In the genomic region with DNA sequence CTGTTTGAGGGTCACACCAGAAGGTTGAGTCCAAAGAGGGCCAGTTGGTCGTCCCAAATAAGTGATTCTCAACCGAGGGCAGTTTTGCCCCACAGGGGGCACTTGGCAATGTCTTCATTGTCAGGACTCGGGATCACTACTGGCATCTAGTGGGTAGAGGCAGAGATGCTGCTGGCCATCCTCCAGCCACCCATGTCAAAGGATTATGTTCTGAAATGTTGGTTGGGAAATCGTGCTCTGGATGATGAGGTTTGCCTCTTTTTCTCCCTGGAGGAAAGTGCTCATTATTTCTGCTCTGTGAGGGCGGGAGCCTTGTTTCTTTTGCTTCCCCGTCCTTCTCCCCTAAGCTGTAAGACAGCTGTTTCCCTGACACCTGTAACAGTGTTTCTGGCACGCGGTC, we compare ENCODE assay signal across 8 cellular contexts. TPM values are rescaled to one million over a fixed set of nuclear protein-coding genes. Genes with fewer than 3 reads are reported as not detected.
A peak's percentile ranks its signal among the peaks of the same experiment; 100 is the strongest.
DNase-seq lines count a peak whose midpoint lies in the region; ATAC-seq and TF ChIP-seq lines count a peak whose summit lies in the region.

No MANE protein-coding gene starts in this region.

- no peak overlapping the region for H3K4me3 Mint-ChIP-seq in activated naive CD4-positive, alpha-beta T cell treated with anti-CD3 and anti-CD28 coated beads, Interleukin-2, amount 50 U/mL, for 24 hours
- no peak overlapping the region for H3K4me3 Mint-ChIP-seq in activated T-helper 1 cell treated with anti-CD3 and anti-CD28 coated beads, Interleukin-12 subunit alpha, Interleukin-12 subunit beta, Interleukin-2, Interleukin-4 antibody, amounts not matched to agents 30 ng/mL and 10 ng/mL and 1 ng/mL, durations not matched to agents 14 hours and 24 hours and 36 hours

- H3K4me1 Mint-ChIP-seq in activated naive CD4-positive, alpha-beta T cell treated with anti-CD3 and anti-CD28 coated beads, Interleukin-2, amount 50 U/mL, for 24 hours, result peaks cover 33% of the 10 kb centered on the region
- peaks cover 21% of the 10 kb centered on the region for H3K4me1 Mint-ChIP-seq in activated T-helper 1 cell treated with anti-CD3 and anti-CD28 coated beads, Interleukin-12 subunit alpha, Interleukin-12 subunit beta, Interleukin-2, Interleukin-4 antibody, amounts not matched to agents 30 ng/mL and 10 ng/mL and 1 ng/mL, durations not matched to agents 14 hours and 24 hours and 36 hours (ENCODE audit: low read depth)

- peaks cover 2% of the 10 kb centered on the region for H3K36me3 Mint-ChIP-seq in activated naive CD4-positive, alpha-beta T cell treated with anti-CD3 and anti-CD28 coated beads, Interleukin-2, amount 50 U/mL, for 24 hours
- H3K36me3 Mint-ChIP-seq in activated T-helper 1 cell treated with anti-CD3 and anti-CD28 coated beads, Interleukin-12 subunit alpha, Interleukin-12 subunit beta, Interleukin-2, Interleukin-4 antibody, amounts not matched to agents 30 ng/mL and 10 ng/mL and 1 ng/mL, durations not matched to agents 14 hours and 24 hours and 36 hours (ENCODE audit: low read depth), result peaks cover 3% of the 10 kb centered on the region

- ATAC-seq in heart left ventricle, result no peak

- TF ChIP-seq CTCF in heart left ventricle (IDR thresholded peaks at IDR 0.05), result peak; percentile 12 to 59 (median 36)

- peak overlapping the region in 2 of 12 donors; percentile 26 to 30 for H3K27ac ChIP-seq in heart left ventricle

- in situ Hi-C loops in ACHN (cut with HindIII; ENCODE audit: low pct_ligation_motif_present, low pct_unique_long_range_greater_than_20kb, low sequenced_read_pairs), result no loop called here

- WGBS in heart left ventricle, 4 donors, result 30 to 40% (median 36%) methylated on average over 8 of the region's 8 CpGs

- no peaks in the 10 kb centered on the region for H3K9me3 ChIP-seq in heart left ventricle

- peaks cover 0 to 22% (median 13%) of the 10 kb centered on the region in 9 donors for H3K36me3 ChIP-seq in heart left ventricle

- intact Hi-C loops in heart left ventricle (cut with DNase I), result loop anchor here in 2 of 10 donors (5.0 to 10.0 kb wide), 2 partner anchors 192 to 194 kb away; no protein-coding TSS in a partner anchor
- intact Hi-C loops in activated T-helper 1 cell treated with anti-CD3 and anti-CD28 coated beads, Interleukin-12 subunit alpha, Interleukin-12 subunit beta, Interleukin-2, Interleukin-4 antibody, amounts not matched to agents 30 ng/mL and 10 ng/mL and 1 ng/mL, durations not matched to agents 14 hours and 24 hours and 36 hours (cut with micrococcal nuclease), result no loop called here

- peak overlapping the region; percentile 55 for H3K27ac Mint-ChIP-seq in activated naive CD4-positive, alpha-beta T cell treated with anti-CD3 and anti-CD28 coated beads, Interleukin-2, amount 50 U/mL, for 24 hours
- no peak overlapping the region for H3K27ac Mint-ChIP-seq in activated T-helper 1 cell treated with anti-CD3 and anti-CD28 coated beads, Interleukin-12 subunit alpha, Interleukin-12 subunit beta, Interleukin-2, Interleukin-4 antibody, amounts not matched to agents 30 ng/mL and 10 ng/mL and 1 ng/mL, durations not matched to agents 14 hours and 24 hours and 36 hours

- no peaks in the 10 kb centered on the region for H3K9me3 Mint-ChIP-seq in activated naive CD4-positive, alpha-beta T cell treated with anti-CD3 and anti-CD28 coated beads, Interleukin-2, amount 50 U/mL, for 24 hours
- H3K9me3 Mint-ChIP-seq in activated T-helper 1 cell treated with anti-CD3 and anti-CD28 coated beads, Interleukin-12 subunit alpha, Interleukin-12 subunit beta, Interleukin-2, Interleukin-4 antibody, amounts not matched to agents 30 ng/mL and 10 ng/mL and 1 ng/mL, durations not matched to agents 14 hours and 24 hours and 36 hours, result no peaks in the 10 kb centered on the region

- no peaks in the 10 kb centered on the region for H3K27me3 ChIP-seq in heart left ventricle

- no peak overlapping the region for H3K4me3 ChIP-seq in heart left ventricle

- H3K4me1 ChIP-seq in heart left ventricle, result peaks cover 0 to 32% (median 20%) of the 10 kb centered on the region in 12 donors

- DNase-seq in ACHN (peak; percentile 78), GM03348 (ENCODE audit: low spot score) (peak; percentile 80), NCI-H2107 (lab: John Stamatoyannopoulos, UW) (peak; percentile 14), heart left ventricle (peak in 3 of 5 donors; percentile 38 to 59 (median 56)), renal cortical epithelial cell (ENCODE audit: low read depth) (peak; percentile 78), NCI-H146 treated with DMSO at 0.1 percent for 48 hours (lab: John Stamatoyannopoulos, UW; ENCODE audit: unreplicated experiment) (no peak)
- no peak for DNase-seq in activated T-helper 1 cell treated with anti-CD3 and anti-CD28 coated beads, Interleukin-12 subunit alpha, Interleukin-12 subunit beta, Interleukin-2, Interleukin-4 antibody, amounts not matched to agents 30 ng/mL and 10 ng/mL and 1 ng/mL, durations not matched to agents 14 hours and 24 hours and 36 hours (ENCODE audit: low spot score)

- H3K27me3 Mint-ChIP-seq in activated naive CD4-positive, alpha-beta T cell treated with anti-CD3 and anti-CD28 coated beads, Interleukin-2, amount 50 U/mL, for 24 hours, result no peaks in the 10 kb centered on the region
- no peaks in the 10 kb centered on the region for H3K27me3 Mint-ChIP-seq in activated T-helper 1 cell treated with anti-CD3 and anti-CD28 coated beads, Interleukin-12 subunit alpha, Interleukin-12 subunit beta, Interleukin-2, Interleukin-4 antibody, amounts not matched to agents 30 ng/mL and 10 ng/mL and 1 ng/mL, durations not matched to agents 14 hours and 24 hours and 36 hours (ENCODE audit: insufficient read depth)

- TF ChIP-seq POLR2A in heart left ventricle (IDR thresholded peaks at IDR 0.05), result no peak

RNA-seq across cellular contexts. Expression of a gene that starts 3.6 kb away (rescaled TPM):
- 10 to 100 TPM in 2 of 9 donors, 1 to 10 TPM in 7; 4.8 to 12.3 (median 8.9) TPM for total RNA-seq in heart left ventricle
- 1 to 10 TPM; 4.3 to 7.1 TPM for polyA plus RNA-seq in heart left ventricle
- total RNA-seq in renal cortical epithelial cell, result 11.1 and 12.5 TPM in 2 replicates
- total RNA-seq in activated T-helper 1 cell treated with anti-CD3 and anti-CD28 coated beads, Interleukin-12 subunit alpha, Interleukin-12 subunit beta, Interleukin-2, Interleukin-4 antibody, amounts not matched to agents 30 ng/mL and 10 ng/mL and 1 ng/mL, durations not matched to agents 14 hours and 24 hours and 36 hours, result 17.7 and 19.5 TPM in 2 replicates

RNA-seq across cellular contexts. Expression of a gene that starts 18.1 kb away (rescaled TPM):
- total RNA-seq in heart left ventricle, result 10 to 100 TPM in 6 of 9 donors, 1 to 10 TPM in 3; 8.7 to 14.4 (median 12.7) TPM
- 10 to 100 TPM in 1 of 2 donors, 1 to 10 TPM in 1; 10.0 to 18.1 TPM for polyA plus RNA-seq in heart left ventricle
- 11.6 and 18.2 TPM in 2 replicates for total RNA-seq in renal cortical epithelial cell
- 6.0 and 7.0 TPM in 2 replicates for total RNA-seq in activated T-helper 1 cell treated with anti-CD3 and anti-CD28 coated beads, Interleukin-12 subunit alpha, Interleukin-12 subunit beta, Interleukin-2, Interleukin-4 antibody, amounts not matched to agents 30 ng/mL and 10 ng/mL and 1 ng/mL, durations not matched to agents 14 hours and 24 hours and 36 hours

RNA-seq across cellular contexts. Expression of a gene that starts 39.6 kb away (rescaled TPM):
- total RNA-seq in heart left ventricle (10 to 100 TPM; 26.4 to 40.0 (median 33.8) TPM), renal cortical epithelial cell (36.0 and 45.5 TPM in 2 replicates)
- 10 to 100 TPM; 40.5 to 51.6 TPM for polyA plus RNA-seq in heart left ventricle
- 39.6 and 42.5 TPM in 2 replicates for total RNA-seq in activated T-helper 1 cell treated with anti-CD3 and anti-CD28 coated beads, Interleukin-12 subunit alpha, Interleukin-12 subunit beta, Interleukin-2, Interleukin-4 antibody, amounts not matched to agents 30 ng/mL and 10 ng/mL and 1 ng/mL, durations not matched to agents 14 hours and 24 hours and 36 hours

RNA-seq across cellular contexts. Expression of a gene that starts 39.6 kb away (rescaled TPM):
- total RNA-seq in heart left ventricle (10 to 100 TPM; 16.8 to 30.6 (median 27.8) TPM), renal cortical epithelial cell (13.7 and 40.1 TPM in 2 replicates)
- 10 to 100 TPM in 1 of 2 donors, 1 to 10 TPM in 1; 9.9 to 15.8 TPM for polyA plus RNA-seq in heart left ventricle
- total RNA-seq in activated T-helper 1 cell treated with anti-CD3 and anti-CD28 coated beads, Interleukin-12 subunit alpha, Interleukin-12 subunit beta, Interleukin-2, Interleukin-4 antibody, amounts not matched to agents 30 ng/mL and 10 ng/mL and 1 ng/mL, durations not matched to agents 14 hours and 24 hours and 36 hours, result 9.5 and 10.1 TPM in 2 replicates

Comparison
In these comparisons a context has a peak if more than half of its experiments do, and no peak if none do; other contexts are left out.
1. DNase-seq: peak in ACHN (single experiment), GM03348 (single experiment), NCI-H2107 (single experiment), heart left ventricle (3 of 5) and renal cortical epithelial cell (single experiment); none in activated T-helper 1 cell treated with anti-CD3 and anti-CD28 coated beads, Interleukin-12 subunit alpha, Interleukin-12 subunit beta, Interleukin-2, Interleukin-4 antibody, amounts not matched to agents 30 ng/mL and 10 ng/mL and 1 ng/mL, durations not matched to agents 14 hours and 24 hours and 36 hours (single experiment) and NCI-H146 treated with DMSO at 0.1 percent for 48 hours (single experiment).